23 cellular contexts compared by ENCODE assay signal in the genomic region with DNA sequence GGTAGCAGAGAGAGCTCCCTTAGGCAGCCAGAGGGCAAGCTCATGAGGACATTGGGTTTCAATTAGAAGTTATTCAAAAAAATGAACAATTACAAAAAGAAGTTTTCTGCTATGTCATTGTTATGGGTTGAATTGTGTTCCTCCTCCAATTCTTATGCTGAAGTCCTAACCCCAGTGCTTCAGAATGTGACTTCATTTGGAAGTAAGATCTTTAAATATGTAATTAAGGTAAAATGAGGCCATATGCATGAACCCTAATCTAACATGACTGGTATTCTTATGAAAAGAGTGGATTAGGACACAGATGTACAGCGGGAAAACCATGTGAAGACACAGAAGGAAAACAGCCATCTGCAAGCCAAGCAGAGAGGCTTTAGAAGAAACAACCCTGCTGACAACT.
"Had no signal": no experiment of that assay in that cellular context is flagged by ENCODE, and none has a peak within 500 bp of the region (broad histone marks: within the 10 kb centered on the region; RNA-seq: fewer than 3 reads in every experiment).

No MANE protein-coding gene starts in this region.

- H3K27me3 Mint-ChIP-seq: dendritic cell treated with granulocyte-macrophage colony-stimulating factor and Interleukin-4, amounts not matched to agents 40 ng/mL and 50 ng/mL, for 4 days; effector memory CD8-positive, alpha-beta T cell had no signal

- H3K27ac ChIP-seq: esophagus squamous epithelium, hepatocyte, ovary, right atrium auricular region, sigmoid colon, skin epidermis, stomach, thoracic aorta, transverse colon had no signal

- H3K4me1 ChIP-seq: esophagus squamous epithelium, right atrium auricular region, sigmoid colon, stomach, transverse colon had no signal

- H3K79me2 ChIP-seq: hepatocyte had no signal

- ATAC-seq: effector memory CD8-positive, alpha-beta T cell; left lobe of liver; mucosa of descending colon; natural killer cell had no signal

- H3K36me3 Mint-ChIP-seq: natural killer cell had no signal

- DNase-seq: effector memory CD8-positive, alpha-beta T cell; esophagus squamous epithelium; foreskin fibroblast; head of caudate nucleus; islet precursor cell; mammary epithelial cell; mucosa of descending colon; natural killer cell; nucleus accumbens; ovary; sigmoid colon; stimulated activated CD4-positive, alpha-beta T cell treated with anti-CD3 and anti-CD28 coated beads, Interleukin-12 subunit alpha, Interleukin-12 subunit beta, amount 100 ng/mL, for 4 hours; stimulated activated naive CD4-positive, alpha-beta T cell; stomach; substantia nigra; transverse colon had no signal

- H3K9me3 Mint-ChIP-seq: dendritic cell treated with granulocyte-macrophage colony-stimulating factor and Interleukin-4, amounts not matched to agents 40 ng/mL and 50 ng/mL, for 4 days; neural crest cell had no signal

- H3K9me3 ChIP-seq: esophagus squamous epithelium, mucosa of descending colon, ovary, right atrium auricular region, sigmoid colon, stomach, thoracic aorta, transverse colon had no signal

- H3K4me3 Mint-ChIP-seq: dendritic cell treated with granulocyte-macrophage colony-stimulating factor and Interleukin-4, amounts not matched to agents 40 ng/mL and 50 ng/mL, for 4 days; effector memory CD8-positive, alpha-beta T cell; natural killer cell; neural crest cell had no signal

- H3K4me2 ChIP-seq: hepatocyte had no signal

- H3K27ac Mint-ChIP-seq: dendritic cell treated with granulocyte-macrophage colony-stimulating factor and Interleukin-4, amounts not matched to agents 40 ng/mL and 50 ng/mL, for 4 days; effector memory CD8-positive, alpha-beta T cell; natural killer cell had no signal

- H3K4me3 ChIP-seq: esophagus squamous epithelium, hepatocyte, mucosa of descending colon, ovary, right atrium auricular region, sigmoid colon, skin epidermis, stomach, thoracic aorta, transverse colon had no signal

- H3K27me3 ChIP-seq: esophagus squamous epithelium, hepatocyte, ovary, right atrium auricular region, sigmoid colon, stomach, transverse colon had no signal

- H2AFZ ChIP-seq: hepatocyte had no signal

- H3K36me3 ChIP-seq: esophagus squamous epithelium, ovary, right atrium auricular region, sigmoid colon, stomach, thoracic aorta, transverse colon had no signal

- H3K4me1 Mint-ChIP-seq: natural killer cell had no signal
